19 cellular contexts compared by ENCODE assay signal in genomic region chr11:117587416-117587815, GRCh38.
A peak's percentile ranks its signal among the peaks of the same experiment; 100 is the strongest.
DNase-seq lines count a peak whose midpoint lies in the region; ATAC-seq and TF ChIP-seq lines count a peak whose summit lies in the region.
"Had no signal": no experiment of that assay in that cellular context is flagged by ENCODE, and none has a peak within 500 bp of the region (broad histone marks: within the 10 kb centered on the region; RNA-seq: fewer than 3 reads in every experiment).

No MANE protein-coding gene starts in this region.

- no peak overlapping the region for H2AFZ ChIP-seq in Karpas-422 (ENCODE audit: low read length)

- H3K27ac Mint-ChIP-seq in chondrocyte (ENCODE audit: unreplicated experiment), result no peak overlapping the region
- H3K27ac Mint-ChIP-seq: B cell; CD4-positive, alpha-beta T cell; CD8-positive, alpha-beta T cell had no signal

- H3K36me3 ChIP-seq in Karpas-422 (ENCODE audit: insufficient read depth, low read length) (no peaks in the 10 kb centered on the region), MG63 (no peaks in the 10 kb centered on the region)
- H3K36me3 ChIP-seq: BLaER1 treated with 17β-estradiol and CSF1 and Interleukin-3, amounts not matched to agents 10 nM and 100 nM had no signal

- no peaks in the 10 kb centered on the region for H3K79me2 ChIP-seq in Karpas-422 (ENCODE audit: low read length)

- H3K4me1 Mint-ChIP-seq in chondrocyte (ENCODE audit: low read depth), result peaks cover 7% of the 10 kb centered on the region
- H3K4me1 Mint-ChIP-seq: B cell had no signal

- no peaks in the 10 kb centered on the region for H3K9me2 ChIP-seq in Karpas-422 (replicated peaks; ENCODE audit: insufficient read depth, low read length)

- peaks cover 90% of the 10 kb centered on the region for H3K4me1 ChIP-seq in Karpas-422 (ENCODE audit: low read length)
- H3K4me1 ChIP-seq: A549, Caco-2 had no signal

- TF ChIP-seq CTCF in chondrocyte (IDR thresholded peaks at IDR 0.05), result no peak

- no peaks in the 10 kb centered on the region for H4K20me1 ChIP-seq in Karpas-422 (ENCODE audit: insufficient read depth, low read depth, low read length)

- H3K4me3 Mint-ChIP-seq in chondrocyte (ENCODE audit: unreplicated experiment), result no peak overlapping the region
- H3K4me3 Mint-ChIP-seq: B cell; CD4-positive, alpha-beta T cell; CD8-positive, alpha-beta T cell had no signal

- H3K9me3 ChIP-seq in Karpas-422 (ENCODE audit: low read length) (no peaks in the 10 kb centered on the region), MG63 (no peaks in the 10 kb centered on the region)
- H3K9me3 ChIP-seq: A549; BLaER1 treated with 17β-estradiol and CSF1 and Interleukin-3, amounts not matched to agents 10 nM and 100 nM; Caco-2 had no signal

- H3K27me3 ChIP-seq in Karpas-422 (ENCODE audit: low read length), result no peaks in the 10 kb centered on the region
- no peaks in the 10 kb centered on the region; the same call in 1 of the 2 replicates for H3K27me3 ChIP-seq in MG63
- H3K27me3 ChIP-seq: BLaER1 treated with 17β-estradiol and CSF1 and Interleukin-3, amounts not matched to agents 10 nM and 100 nM had no signal

- H3K27ac ChIP-seq in Karpas-422 (ENCODE audit: low read length), result peak overlapping the region; percentile 98; the same call in 1 of the 2 replicates
- H3K27ac ChIP-seq: 22Rv1; A549; BLaER1 treated with 17β-estradiol and CSF1 and Interleukin-3, amounts not matched to agents 10 nM and 100 nM; C4-2B had no signal

- DNase-seq in activated effector memory CD4-positive, alpha-beta T cell treated with anti-CD3 and anti-CD28 coated beads, Interleukin-2, amount 50 U/mL, for 16 hours, result peak; percentile 36
- no peak for DNase-seq in activated effector memory CD4-positive, alpha-beta T cell treated with Interleukin-2 at 50 U/mL for 16 hours
- DNase-seq in Karpas-422 (no peak), chondrocyte (ENCODE audit: low spot score) (peak; percentile 55), sciatic nerve (ENCODE audit: low spot score) (peak; percentile 33), NCI-H2107 treated with DMSO at 0.1 percent for 48 hours (lab: John Stamatoyannopoulos, UW; ENCODE audit: unreplicated experiment) (no peak), MG63 (no peak), pons (ENCODE audit: low spot score) (no peak)
- DNase-seq: AML-193; Calu3; CD4-positive, alpha-beta T cell; CD8-positive, alpha-beta T cell; GF-D8 had no signal

- H3K4me3 ChIP-seq in Karpas-422 (ENCODE audit: low read length) (no peak overlapping the region), MG63 (no peak overlapping the region)
- H3K4me3 ChIP-seq: A549; BLaER1 treated with 17β-estradiol and CSF1 and Interleukin-3, amounts not matched to agents 10 nM and 100 nM had no signal

- H3K9me3 Mint-ChIP-seq in chondrocyte (ENCODE audit: low read depth), result no peaks in the 10 kb centered on the region
- H3K9me3 Mint-ChIP-seq: CD4-positive, alpha-beta T cell; CD8-positive, alpha-beta T cell had no signal

- intact Hi-C loops in sciatic nerve (cut with DNase I), result no loop called here

- H3K9ac ChIP-seq in Karpas-422 (ENCODE audit: low read length), result peak overlapping the region; percentile 20; the same call in 1 of the 2 replicates
- H3K9ac ChIP-seq: BLaER1 treated with 17β-estradiol and CSF1 and Interleukin-3, amounts not matched to agents 10 nM and 100 nM had no signal

- no peak overlapping the region for H3K4me2 ChIP-seq in Karpas-422 (ENCODE audit: low read depth, low read length, poor library complexity, severe bottlenecking)
- H3K4me2 ChIP-seq: A549; BLaER1 treated with 17β-estradiol and CSF1 and Interleukin-3, amounts not matched to agents 10 nM and 100 nM had no signal

- no peak for ATAC-seq in sciatic nerve
- ATAC-seq: A549; CD8-positive, alpha-beta T cell had no signal

- H3K36me3 Mint-ChIP-seq in chondrocyte (ENCODE audit: low read depth), result no peaks in the 10 kb centered on the region
- H3K36me3 Mint-ChIP-seq: CD8-positive, alpha-beta T cell had no signal

- H3K27me3 Mint-ChIP-seq in chondrocyte (ENCODE audit: low read depth), result peaks cover 32% of the 10 kb centered on the region

Comparison
In these comparisons a context has a peak if more than half of its experiments do, and no peak if none do; other contexts are left out.
1. DNase-seq: peak in activated effector memory CD4-positive, alpha-beta T cell treated with anti-CD3 and anti-CD28 coated beads, Interleukin-2, amount 50 U/mL, for 16 hours (single experiment), chondrocyte (single experiment) and sciatic nerve (single experiment); none in activated effector memory CD4-positive, alpha-beta T cell treated with Interleukin-2 at 50 U/mL for 16 hours (single experiment), Karpas-422 (single experiment), NCI-H2107 treated with DMSO at 0.1 percent for 48 hours (single experiment), MG63 (single experiment) and pons (single experiment).